Comparison of ENCODE assay signal across 8 cellular contexts in genomic region chr13:57624565-57625435, GRCh38. TPM values are rescaled to one million over a fixed set of nuclear protein-coding genes. Genes with fewer than 3 reads are reported as not detected.
DNase-seq lines count a peak whose midpoint lies in the region; ATAC-seq and TF ChIP-seq lines count a peak whose summit lies in the region.

No MANE protein-coding gene starts in this region.

- no peaks in the 10 kb centered on the region for H3K9me3 ChIP-seq in RWPE2 (ENCODE audit: severe bottlenecking)
- no peaks in the 10 kb centered on the region for H3K9me3 ChIP-seq in esophagus muscularis mucosa
- H3K9me3 ChIP-seq in osteoblast (ENCODE audit: low read depth, low read length) = no peaks in the 10 kb centered on the region
- no peaks in the 10 kb centered on the region for H3K9me3 ChIP-seq in T-helper 17 cell (ENCODE audit: control insufficient read depth, low read length, poor library complexity, severe bottlenecking)

- H3K4me3 ChIP-seq in RWPE2 (ENCODE audit: severe bottlenecking) (no peak overlapping the region), esophagus muscularis mucosa (no peak overlapping the region), osteoblast (ENCODE audit: insufficient read depth, low read length) (no peak overlapping the region)

- no peaks in the 10 kb centered on the region for H4K20me1 ChIP-seq in osteoblast (ENCODE audit: insufficient read depth, low read length)

- H3K27me3 ChIP-seq in RWPE2 (ENCODE audit: insufficient read depth, poor library complexity, severe bottlenecking) = peaks cover 33% of the 10 kb centered on the region
- peaks cover 0 to 42% (median 14%) of the 10 kb centered on the region in 4 donors for H3K27me3 ChIP-seq in esophagus muscularis mucosa
- H3K27me3 ChIP-seq in osteoblast (ENCODE audit: insufficient read depth, low read length) = peaks cover 9% of the 10 kb centered on the region

- no peak overlapping the region for H3K4me3 Mint-ChIP-seq in T-helper 17 cell

- H3K4me1 ChIP-seq in RWPE2 (ENCODE audit: insufficient read depth, poor library complexity, severe bottlenecking) = no peaks in the 10 kb centered on the region
- peaks cover 8 to 10% (median 8%) of the 10 kb centered on the region in 4 donors for H3K4me1 ChIP-seq in esophagus muscularis mucosa
- peaks cover 6% of the 10 kb centered on the region for H3K4me1 ChIP-seq in osteoblast (ENCODE audit: insufficient read depth, low read length)

- no peak for TF ChIP-seq EP300 in esophagus muscularis mucosa (IDR thresholded peaks at IDR 0.05)

- H3K36me3 ChIP-seq in RWPE2 (ENCODE audit: low read depth) (no peaks in the 10 kb centered on the region), esophagus muscularis mucosa (no peaks in the 10 kb centered on the region), osteoblast (ENCODE audit: insufficient read depth, low read length) (no peaks in the 10 kb centered on the region)

- H3K27ac Mint-ChIP-seq in T-helper 17 cell = no peak overlapping the region

- TF ChIP-seq CTCF in RWPE2 (IDR thresholded peaks at IDR 0.05; ENCODE audit: poor library complexity, severe bottlenecking) = peak; percentile 82
- peak; percentile 55 to 81 (median 67) for TF ChIP-seq CTCF in esophagus muscularis mucosa (IDR thresholded peaks at IDR 0.05)
- peak; percentile 84 for TF ChIP-seq CTCF in osteoblast (IDR thresholded peaks at IDR 0.05; ENCODE audit: extremely low read depth, low read depth, low read length)

- no peak overlapping the region for H3K4me2 ChIP-seq in osteoblast (ENCODE audit: insufficient read depth, low read length)

- H3K4me1 Mint-ChIP-seq in T-helper 17 cell = peaks cover 5% of the 10 kb centered on the region

- no peaks in the 10 kb centered on the region for H3K79me2 ChIP-seq in osteoblast (ENCODE audit: insufficient read depth, low read length)

- intact Hi-C loops in esophagus muscularis mucosa (cut with DNase I) = loop anchor here (10.0 kb wide), 1 partner anchor 230 kb away; no protein-coding TSS in a partner anchor

- H2AFZ ChIP-seq in osteoblast (ENCODE audit: low read length) = no peak overlapping the region

- WGBS in esophagus muscularis mucosa = 17% methylated on average over 5 of the region's 5 CpGs

- no peaks in the 10 kb centered on the region for H3K36me3 Mint-ChIP-seq in T-helper 17 cell (ENCODE audit: low read depth)

- DNase-seq in CMK (ENCODE audit: low read depth) = peak; percentile 32
- peak; percentile 53 to 73 for DNase-seq in Kasumi-1 (lab: John Stamatoyannopoulos, UW)
- DNase-seq in RWPE2 (ENCODE audit: low spot score) = no peak
- no peak for DNase-seq in esophagus muscularis mucosa (ENCODE audit: extremely low spot score)
- DNase-seq in osteoblast (ENCODE audit: insufficient read length, low spot score, missing footprints) = peak; percentile 75
- DNase-seq in activated CD4-positive, CD25-positive, alpha-beta regulatory T cell treated with anti-CD3 and anti-CD28 coated beads, Interleukin-2, amount 50 U/mL, for 72 hours = no peak
- DNase-seq in T-helper 17 cell = no peak

- peaks cover 28% of the 10 kb centered on the region for H3K27me3 Mint-ChIP-seq in T-helper 17 cell

- H3K27ac ChIP-seq in RWPE2 (ENCODE audit: poor library complexity, severe bottlenecking) = no peak overlapping the region
- H3K27ac ChIP-seq in esophagus muscularis mucosa (replicated peaks in 1 of 4) = no peak overlapping the region
- H3K27ac ChIP-seq in osteoblast (ENCODE audit: low read depth, low read length) = no peak overlapping the region

- no peak for TF ChIP-seq POLR2A in esophagus muscularis mucosa (IDR thresholded peaks at IDR 0.05; ENCODE audit: low read depth)

- ATAC-seq in GM19395 (IDR thresholded peaks at IDR 0.05; ENCODE audit: unreplicated experiment) = peak; percentile 61
- peak; percentile 64 for ATAC-seq in RWPE2 (ENCODE audit: low read depth)
- ATAC-seq in T-helper 17 cell = no peak

RNA-seq across cellular contexts. Expression of gene PCDH17, which starts 6.7 kb away (rescaled TPM):
- total RNA-seq in esophagus muscularis mucosa (1 to 10 TPM; 5.0 to 9.5 (median 8.3) TPM), osteoblast (under 0.01 and 0.59 TPM in 2 replicates), T-helper 17 cell (under 1 TPM; 0.15 to 0.29 TPM)

Comparison
In these comparisons a context has a peak if more than half of its experiments do, and no peak if none do; other contexts are left out.
1. DNase-seq: peak in CMK (single experiment), Kasumi-1 (2 of 2) and osteoblast (single experiment); none in RWPE2 (single experiment), esophagus muscularis mucosa (single experiment), activated CD4-positive, CD25-positive, alpha-beta regulatory T cell treated with anti-CD3 and anti-CD28 coated beads, Interleukin-2, amount 50 U/mL, for 72 hours (single experiment) and T-helper 17 cell (0 of 3).
2. Peak in every context shown above with its lines, with median percentiles within 50 percentile points of each other: CTCF ChIP-seq.